14 cellular contexts compared by ENCODE assay signal in genomic region chr10:126397640-126398382, GRCh38. TPM values are rescaled to one million over a fixed set of nuclear protein-coding genes. Genes with fewer than 3 reads are reported as not detected.
DNase-seq lines count a peak whose midpoint lies in the region; TF ChIP-seq lines count a peak whose summit lies in the region.
"Had no signal": no experiment of that assay in that cellular context is flagged by ENCODE, and none has a peak within 500 bp of the region (broad histone marks: within the 10 kb centered on the region; RNA-seq: fewer than 3 reads in every experiment).

No MANE protein-coding gene starts in this region.

- 82 to 88% methylated on average over 4 of the region's 4 CpGs for WGBS in sigmoid colon, 2 donors

- no peak for TF ChIP-seq POLR2A in sigmoid colon (IDR thresholded peaks at IDR 0.05)

- H3K4me1 ChIP-seq in skeletal muscle tissue (ENCODE audit: control insufficient read depth in 3 of 3, insufficient read depth in 3 of 3, low read length in 3 of 3) (no peaks in the 10 kb centered on the region), sigmoid colon (no peaks in the 10 kb centered on the region)

- peak; percentile 99 for DNase-seq in H4 (ENCODE audit: low spot score)
- DNase-seq in SW 1271 (lab: John Stamatoyannopoulos, UW) = peak; percentile 71 to 86
- DNase-seq in fibroblast of pulmonary artery (ENCODE audit: low read depth) = peak; percentile 97
- DNase-seq in DMS 273 treated with DMSO at 0.1 percent for 48 hours (lab: John Stamatoyannopoulos, UW) = no peak
- DNase-seq in AML-193 (lab: John Stamatoyannopoulos, UW) = no peak
- no peak for DNase-seq in sigmoid colon
- DNase-seq in GM20000 (ENCODE audit: low spot score) = no peak
- DNase-seq: activated CD4-positive, alpha-beta T cell treated with anti-CD3 and anti-CD28 coated beads, Interleukin-2, amount 10 ng/mL, durations not matched to agents 24 days and 14 days; activated naive CD4-positive, alpha-beta T cell treated with anti-CD3 and anti-CD28 coated beads, Interleukin-2, amount 10 ng/mL, durations not matched to agents 7 days and 5 days; left cardiac atrium; NCI-H2171; SHP77 had no signal

- no peaks in the 10 kb centered on the region for H3K27me3 ChIP-seq in skeletal muscle tissue (ENCODE audit: control insufficient read depth in 3 of 3, insufficient read depth in 3 of 3, low read length in 3 of 3)
- H3K27me3 ChIP-seq in sigmoid colon = peaks cover 0 to 5% (median 0%) of the 10 kb centered on the region in 3 donors

- TF ChIP-seq CTCF in fibroblast of pulmonary artery (IDR thresholded peaks at IDR 0.05; ENCODE audit: low read length, missing control alignments) = no peak
- no peak for TF ChIP-seq CTCF in sigmoid colon (IDR thresholded peaks at IDR 0.05)
- no peak for TF ChIP-seq CTCF in GM20000 (IDR thresholded peaks at IDR 0.05; ENCODE audit: extremely low read depth, missing control alignments)

- intact Hi-C loops in sigmoid colon (cut with DNase I) = no loop called here

- H3K4me3 ChIP-seq in fibroblast of pulmonary artery (replicated peaks; ENCODE audit: low read depth, low read length) = no peak overlapping the region
- H3K4me3 ChIP-seq in skeletal muscle tissue (ENCODE audit: low read length in 3 of 3) = no peak overlapping the region
- H3K4me3 ChIP-seq in sigmoid colon = no peak overlapping the region

- H3K9me3 ChIP-seq in skeletal muscle tissue (ENCODE audit: control insufficient read depth in 3 of 3, low read length in 3 of 3) (no peaks in the 10 kb centered on the region), sigmoid colon (no peaks in the 10 kb centered on the region)

- TF ChIP-seq EP300 in sigmoid colon (IDR thresholded peaks at IDR 0.05) = no peak

- no peak overlapping the region for H3K9ac ChIP-seq in skeletal muscle tissue (ENCODE audit: low read depth in 1 of 3, low read length in 3 of 3)

- H3K27ac ChIP-seq in skeletal muscle tissue (ENCODE audit: low read depth, low read length) (peak overlapping the region; percentile 4), sigmoid colon (no peak overlapping the region)

- no peaks in the 10 kb centered on the region for H3K36me3 ChIP-seq in skeletal muscle tissue (ENCODE audit: control insufficient read depth in 3 of 3, insufficient read depth in 3 of 3, low read length in 3 of 3)
- no peaks in the 10 kb centered on the region for H3K36me3 ChIP-seq in sigmoid colon

RNA-seq across cellular contexts. Expression of gene ADAM12, which starts 9.5 kb away (rescaled TPM):
- total RNA-seq in H4 (2014; rRNA removed; shearing (Covaris generic)) = 1.3 and 2.0 TPM in 2 replicates
- total RNA-seq in skeletal muscle tissue (13.0 TPM), sigmoid colon (under 1 TPM; 0.14 to 0.82 (median 0.46) TPM)
- polyA plus RNA-seq in sigmoid colon = under 1 TPM in 2 of 3 donors, not detected in 1; under 0.01 to 0.80 TPM
- total RNA-seq: activated CD4-positive, alpha-beta T cell treated with anti-CD3 and anti-CD28 coated beads, Interleukin-2, amount 10 ng/mL, durations not matched to agents 24 days and 14 days; HepG2 had no signal
- polyA plus RNA-seq: HepG2 had no signal

Comparison
In these comparisons a context has a peak if more than half of its experiments do, and no peak if none do; other contexts are left out.
1. DNase-seq: peak in H4 (single experiment), SW 1271 (2 of 2) and fibroblast of pulmonary artery (single experiment); none in DMS 273 treated with DMSO at 0.1 percent for 48 hours (single experiment), AML-193 (0 of 2), sigmoid colon (single experiment) and GM20000 (single experiment).